Comparison of ENCODE assay signal across 10 cellular contexts in the genomic region with DNA sequence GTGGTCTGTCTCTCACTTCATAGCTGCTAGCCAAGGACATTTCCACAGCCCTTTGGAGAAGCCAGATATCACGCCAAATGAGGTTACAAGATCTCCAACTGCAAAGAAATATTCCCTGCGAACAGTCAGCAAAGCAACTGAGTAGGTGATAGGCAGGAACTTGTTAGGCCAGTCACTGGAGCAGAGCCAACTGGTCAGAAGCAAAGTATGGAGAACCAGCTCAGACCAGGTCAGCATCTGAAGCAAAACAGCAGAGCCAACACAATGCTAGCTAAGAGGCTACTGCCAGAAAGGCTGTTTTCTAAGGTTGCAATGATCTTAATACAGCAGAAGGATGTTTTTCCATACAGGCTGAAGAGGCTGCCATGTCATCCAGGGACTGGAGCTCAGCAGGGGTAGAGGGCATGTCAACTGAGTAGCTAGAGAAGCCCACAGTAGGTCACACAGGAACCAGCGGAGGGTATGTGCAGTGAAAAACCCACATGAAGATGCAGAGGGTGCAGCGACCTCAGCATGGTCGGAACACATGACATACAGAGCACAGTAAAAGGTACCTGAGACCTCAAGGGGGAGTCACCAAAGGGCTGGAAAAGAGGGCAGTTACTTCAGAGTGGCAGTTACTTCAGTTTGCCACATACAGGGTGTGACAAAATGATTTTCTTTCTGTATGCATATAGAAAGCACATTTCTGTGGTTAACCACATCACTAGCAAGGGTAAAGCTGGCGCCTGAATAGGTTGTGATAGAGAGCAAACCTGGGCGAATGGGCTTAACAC. TPM values are rescaled to one million over a fixed set of nuclear protein-coding genes. Genes with fewer than 3 reads are reported as not detected.
A peak's percentile ranks its signal among the peaks of the same experiment; 100 is the strongest.
DNase-seq lines count a peak whose midpoint lies in the region; ATAC-seq and TF ChIP-seq lines count a peak whose summit lies in the region.
"Had no signal": no experiment of that assay in that cellular context is flagged by ENCODE, and none has a peak within 500 bp of the region (broad histone marks: within the 10 kb centered on the region; RNA-seq: fewer than 3 reads in every experiment).

No MANE protein-coding gene starts in this region.

- no peak overlapping the region for H3K4me3 Mint-ChIP-seq in type B pancreatic cell

- DNase-seq in GDM1 (lab: John Stamatoyannopoulos, UW) (peak; percentile 17), PC-3 (peak; percentile 34), activated T-helper 1 cell treated with Interleukin-2 at 50 U/mL for 16 hours (ENCODE audit: low read depth) (peak; percentile 32), type B pancreatic cell (ENCODE audit: extremely low spot score, unreplicated experiment) (no peak), EL (no peak)
- DNase-seq in stimulated activated CD4-positive, alpha-beta T cell treated with anti-CD3 and anti-CD28 coated beads, Interleukin-12 subunit alpha, Interleukin-12 subunit beta, amount 100 ng/mL, for 4 hours: peak; percentile 38
- DNase-seq: cortex of kidney, mesenchymal stem cell had no signal

- no peaks in the 10 kb centered on the region for H3K9me3 ChIP-seq in PC-3 (ENCODE audit: low read length)

- no peaks in the 10 kb centered on the region for H4K20me1 ChIP-seq in PC-3 (ENCODE audit: low read length)

- H3F3A ChIP-seq in PC-3 (ENCODE audit: low read length, unreplicated experiment): no peaks in the 10 kb centered on the region

- no peak overlapping the region for H3K27ac ChIP-seq in PC-3 (ENCODE audit: low read length)

- H3K27me3 ChIP-seq in PC-3 (ENCODE audit: low read length): no peaks in the 10 kb centered on the region

- intact Hi-C loops in PC-3 (cut with micrococcal nuclease): no loop called here

- no peak overlapping the region for H3K4me3 ChIP-seq in PC-3 (ENCODE audit: low read length)

- ATAC-seq in PC-3 (no peak), GM21515 (IDR thresholded peaks at IDR 0.05; ENCODE audit: unreplicated experiment) (no peak), HG02885 (IDR thresholded peaks at IDR 0.05; ENCODE audit: poor library complexity, unreplicated experiment) (no peak)

- no peak overlapping the region for H3K27ac Mint-ChIP-seq in type B pancreatic cell

- no peak overlapping the region for H3K4me2 ChIP-seq in PC-3 (ENCODE audit: low read length)

- CTCF ChIA-PET in PC-3 (lab: Charles Lee): interaction anchor here (2.6 kb wide), 1 partner anchor 8 kb away, joined by 15 read pairs; no protein-coding TSS in a partner anchor

- H3K4me1 ChIP-seq in PC-3 (ENCODE audit: insufficient read depth, low read length): peaks cover 5% of the 10 kb centered on the region; the same call in 1 of the 2 replicates

- TF ChIP-seq CTCF in PC-3 (conservative IDR thresholded peaks at IDR 0.05; ENCODE audit: low read depth, low read length) (no peak), type B pancreatic cell (conservative IDR thresholded peaks at IDR 0.05) (no peak)

- H3K9ac ChIP-seq in PC-3 (ENCODE audit: low read length): no peak overlapping the region

- H3K4me1 Mint-ChIP-seq in type B pancreatic cell (ENCODE audit: unreplicated experiment): peaks cover 5% of the 10 kb centered on the region

- no peaks in the 10 kb centered on the region for H3K79me2 ChIP-seq in PC-3 (ENCODE audit: low read length)

- H3K9me2 ChIP-seq in PC-3 (replicated peaks; ENCODE audit: low read length): no peaks in the 10 kb centered on the region

- POLR2A ChIA-PET in PC-3 (lab: Charles Lee; ENCODE audit: unreplicated experiment): no interaction called here

- H3K36me3 ChIP-seq in PC-3 (ENCODE audit: low read depth, low read length): no peaks in the 10 kb centered on the region; the same call in 1 of the 2 replicates

- H2AFZ ChIP-seq in PC-3 (ENCODE audit: low read length): no peak overlapping the region

- peaks cover 17% of the 10 kb centered on the region for H3K36me3 Mint-ChIP-seq in type B pancreatic cell

- no peaks in the 10 kb centered on the region for H3K27me3 Mint-ChIP-seq in type B pancreatic cell

- no peaks in the 10 kb centered on the region for H3K9me3 Mint-ChIP-seq in type B pancreatic cell

- no TSS peak for BruUV-seq in PC-3 (replicated peaks; lab: Mats Ljungman, UMichigan)

RNA-seq across cellular contexts. Expression of gene SEC31B, which starts 8.9 kb away (rescaled TPM):
- total RNA-seq in PC-3 (2014; rRNA removed): 1.5 and 1.6 TPM in 2 replicates
- 8.9 and 20.9 TPM in 2 replicates for total RNA-seq in type B pancreatic cell (ENCODE audit: low replicate concordance)

RNA-seq across cellular contexts. Expression of gene NDUFB8, which starts 18.9 kb away (rescaled TPM):
- total RNA-seq in PC-3 (2014; rRNA removed) (365 and 399 TPM in 2 replicates), type B pancreatic cell (ENCODE audit: low replicate concordance) (195 and 196 TPM in 2 replicates)

RNA-seq across cellular contexts. Expression of gene HIF1AN, which starts 25.0 kb away (rescaled TPM):
- 4.5 TPM in 2 replicates for total RNA-seq in PC-3 (2014; rRNA removed)
- total RNA-seq in type B pancreatic cell (ENCODE audit: low replicate concordance): 53.2 and 62.9 TPM in 2 replicates

RNA-seq across cellular contexts. Expression of gene WNT8B, which starts 47.9 kb away (rescaled TPM):
- 0.29 TPM in 1 of 2 replicates, not detected in the other for total RNA-seq in PC-3 (2014; rRNA removed)
- 0.29 and 0.68 TPM in 2 replicates for total RNA-seq in type B pancreatic cell (ENCODE audit: low replicate concordance)

Comparison
In these comparisons a context has a peak if more than half of its experiments do, and no peak if none do; other contexts are left out.
1. DNase-seq: peak in GDM1 (single experiment), PC-3 (single experiment), activated T-helper 1 cell treated with Interleukin-2 at 50 U/mL for 16 hours (single experiment) and stimulated activated CD4-positive, alpha-beta T cell treated with anti-CD3 and anti-CD28 coated beads, Interleukin-12 subunit alpha, Interleukin-12 subunit beta, amount 100 ng/mL, for 4 hours (single experiment); none in type B pancreatic cell (single experiment) and EL (single experiment).